In the genomic region with DNA sequence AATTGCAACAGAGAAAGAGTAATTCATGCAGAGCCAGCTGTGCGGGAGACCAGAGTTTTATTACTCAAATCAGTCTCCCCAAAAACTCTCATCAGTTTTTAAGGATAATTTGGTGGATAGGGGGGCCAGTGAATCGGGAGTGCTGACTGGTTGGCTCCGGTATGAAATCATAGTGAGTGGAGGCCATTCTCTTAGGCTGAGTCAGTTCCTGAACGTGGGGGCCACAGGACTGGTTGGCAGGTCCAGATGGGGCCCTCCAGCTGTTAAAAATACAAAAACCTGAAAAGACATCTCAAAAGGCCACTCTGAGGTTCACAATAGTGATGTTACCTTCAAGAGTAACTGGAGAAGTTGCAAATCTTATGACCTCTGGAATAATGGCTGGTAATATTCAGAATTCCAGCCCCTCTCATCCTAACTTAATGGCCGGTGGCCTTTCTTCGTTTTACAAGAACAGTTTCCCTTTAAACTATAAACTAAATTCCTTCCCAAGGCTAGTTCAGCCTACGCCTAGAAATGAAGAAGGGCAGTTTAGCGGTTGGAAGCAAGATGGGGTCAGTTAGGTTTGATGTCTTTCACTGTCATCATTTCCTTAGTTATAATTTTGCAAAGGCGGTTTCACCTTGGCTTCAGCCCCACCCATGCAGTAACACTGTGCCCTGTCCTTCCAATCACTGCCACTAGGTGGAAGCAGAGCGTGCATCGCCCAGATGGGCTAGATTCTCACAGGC, we compare ENCODE assay signal across 1 cellular context.
TF ChIP-seq lines count a peak whose summit lies in the region.

No MANE protein-coding gene starts in this region.

TF ChIP-seq in WTC11, 78 proteins besides CTCF, POLR2A, EP300 and RAD21 (continued from another document):
- TF ChIP-seq TEAD1 (CRISPR knock-in tag; IDR thresholded peaks at IDR 0.05) (no peak), JAZF1 (CRISPR knock-in tag; IDR thresholded peaks at IDR 0.05) (no peak), MYBL2 (CRISPR knock-in tag; IDR thresholded peaks at IDR 0.05) (no peak)
- TF ChIP-seq, protein P1, sequence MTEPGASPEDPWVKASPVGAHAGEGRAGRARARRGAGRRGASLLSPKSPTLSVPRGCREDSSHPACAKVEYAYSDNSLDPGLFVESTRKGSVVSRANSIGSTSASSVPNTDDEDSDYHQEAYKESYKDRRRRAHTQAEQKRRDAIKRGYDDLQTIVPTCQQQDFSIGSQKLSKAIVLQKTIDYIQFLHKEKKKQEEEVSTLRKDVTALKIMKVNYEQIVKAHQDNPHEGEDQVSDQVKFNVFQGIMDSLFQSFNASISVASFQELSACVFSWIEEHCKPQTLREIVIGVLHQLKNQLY (CRISPR knock-in tag; IDR thresholded peaks at IDR 0.05): no peak
